Comparison of ENCODE assay signal across 8 cellular contexts in the genomic region with DNA sequence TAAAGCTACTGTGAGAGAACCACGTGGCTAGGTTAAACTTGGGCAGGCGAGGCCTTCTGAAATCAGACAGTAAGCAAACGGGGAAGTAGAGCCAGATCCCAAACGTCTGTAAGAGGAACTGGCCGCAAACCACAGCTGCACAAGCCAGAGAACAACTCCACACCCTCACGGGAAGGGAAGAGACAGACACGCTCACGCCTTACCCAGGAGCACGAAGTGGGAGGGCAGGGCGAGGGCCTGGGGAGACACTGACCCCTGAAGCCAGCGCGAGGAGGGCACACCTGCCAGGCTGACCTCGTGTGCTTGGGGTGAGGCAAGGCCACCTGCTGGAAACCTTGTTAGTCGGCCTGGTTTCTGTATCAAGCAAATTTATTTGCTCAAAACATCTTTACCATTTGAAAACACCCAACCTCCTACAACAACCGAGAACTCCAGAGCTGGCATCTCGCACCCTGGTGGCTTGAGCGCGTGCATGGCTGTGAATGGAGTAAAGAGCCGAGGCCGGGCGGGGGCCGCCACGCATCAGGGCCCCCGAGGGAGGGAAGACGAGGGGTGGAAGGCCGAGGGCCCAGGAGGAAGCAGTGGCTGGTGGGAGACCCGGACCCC. TPM values are rescaled to one million over a fixed set of nuclear protein-coding genes. Genes with fewer than 3 reads are reported as not detected.
DNase-seq lines count a peak whose midpoint lies in the region; ATAC-seq and TF ChIP-seq lines count a peak whose summit lies in the region.

No MANE protein-coding gene starts in this region.

- TF ChIP-seq POLR2A in upper lobe of left lung (IDR thresholded peaks at IDR 0.05): peak in 1 of 4 donors; percentile 39

- TF ChIP-seq CTCF in upper lobe of left lung (IDR thresholded peaks at IDR 0.05): no peak

- H3K36me3 ChIP-seq in upper lobe of left lung: peaks cover 17 to 97% (median 79%) of the 10 kb centered on the region in 4 donors

- no peaks in the 10 kb centered on the region for H3K9me3 Mint-ChIP-seq in activated T-cell treated with anti-CD3 and anti-CD28 coated beads, Interleukin-2, amount 50 U/mL, for 24 hours
- H3K9me3 Mint-ChIP-seq in immature natural killer cell: no peaks in the 10 kb centered on the region

- H3K27me3 ChIP-seq in upper lobe of left lung: no peaks in the 10 kb centered on the region

- peak overlapping the region; percentile 16 for H3K4me3 Mint-ChIP-seq in activated T-cell treated with anti-CD3 and anti-CD28 coated beads, Interleukin-2, amount 50 U/mL, for 24 hours
- H3K4me3 Mint-ChIP-seq in immature natural killer cell: peak overlapping the region; percentile 24 to 46 (median 45)

- peaks cover 91% of the 10 kb centered on the region for H3K36me3 Mint-ChIP-seq in activated T-cell treated with anti-CD3 and anti-CD28 coated beads, Interleukin-2, amount 50 U/mL, for 24 hours (ENCODE audit: low read depth)
- peaks cover 4 to 16% (median 11%) of the 10 kb centered on the region in 3 donors for H3K36me3 Mint-ChIP-seq in immature natural killer cell

- DNase-seq in activated T-cell treated with anti-CD3 and anti-CD28 coated beads, Interleukin-2, amount 50 U/mL, for 1 hour: peak; percentile 65
- DNase-seq in activated T-cell treated with anti-CD3 and anti-CD28 coated beads for 4 hours (no peak), immature natural killer cell (peak; percentile 36 to 40 (median 37)), upper lobe of left lung (peak; percentile 83 to 85), AG08396 (ENCODE audit: low spot score) (no peak)
- no peak for DNase-seq in activated T-cell treated with anti-CD3 and anti-CD28 coated beads, Interleukin-2, amount 50 U/mL, for 24 hours

- no peaks in the 10 kb centered on the region for H3K27me3 Mint-ChIP-seq in activated T-cell treated with anti-CD3 and anti-CD28 coated beads, Interleukin-2, amount 50 U/mL, for 24 hours
- H3K27me3 Mint-ChIP-seq in immature natural killer cell (ENCODE audit: low read depth in 3 of 3): peaks cover 9 to 20% (median 13%) of the 10 kb centered on the region in 3 donors

- ATAC-seq in upper lobe of left lung (ENCODE audit: low FRiP score in 2 of 2) (peak; percentile 71 to 86), GM21390 (IDR thresholded peaks at IDR 0.05; ENCODE audit: unreplicated experiment) (no peak), GM21737 (IDR thresholded peaks at IDR 0.05; ENCODE audit: unreplicated experiment) (no peak)

- peak overlapping the region; percentile 63 to 83 (median 80) for H3K27ac ChIP-seq in upper lobe of left lung

- no peaks in the 10 kb centered on the region for H3K9me3 ChIP-seq in upper lobe of left lung

- peak overlapping the region; percentile 90 for H3K27ac Mint-ChIP-seq in activated T-cell treated with anti-CD3 and anti-CD28 coated beads, Interleukin-2, amount 50 U/mL, for 24 hours
- peak overlapping the region; percentile 87 to 93 (median 90) for H3K27ac Mint-ChIP-seq in immature natural killer cell

- TF ChIP-seq EP300 in upper lobe of left lung (IDR thresholded peaks at IDR 0.05): no peak

- peaks cover 66% of the 10 kb centered on the region for H3K4me1 Mint-ChIP-seq in activated T-cell treated with anti-CD3 and anti-CD28 coated beads, Interleukin-2, amount 50 U/mL, for 24 hours (ENCODE audit: low read depth)
- peaks cover 18 to 31% of the 10 kb centered on the region in 2 donors for H3K4me1 Mint-ChIP-seq in immature natural killer cell

- H3K4me1 ChIP-seq in upper lobe of left lung: peaks cover 11 to 28% (median 16%) of the 10 kb centered on the region in 4 donors

- WGBS in upper lobe of left lung, 2 donors: 57 to 70% methylated on average over 11 to 27 of the region's 27 CpGs

- no peak overlapping the region for H3K4me3 ChIP-seq in upper lobe of left lung

RNA-seq across cellular contexts. Expression of a gene that starts 7.3 kb away (rescaled TPM):
- polyA plus RNA-seq in immature natural killer cell: 100 to 1,000 TPM; 182 to 288 (median 237) TPM
- 100 to 1,000 TPM in 4 of 6 donors, 10 to 100 TPM in 2; 50.0 to 176 (median 103) TPM for total RNA-seq in upper lobe of left lung

RNA-seq across cellular contexts. Expression of a gene that starts 15.9 kb away (rescaled TPM):
- polyA plus RNA-seq in immature natural killer cell: 100 to 1,000 TPM; 225 to 320 (median 280) TPM
- total RNA-seq in upper lobe of left lung: 100 to 1,000 TPM; 370 to 717 (median 484) TPM

RNA-seq across cellular contexts. Expression of a gene that starts 20.9 kb away (rescaled TPM):
- polyA plus RNA-seq in immature natural killer cell: 100 to 1,000 TPM; 164 to 417 (median 169) TPM
- total RNA-seq in upper lobe of left lung: 100 to 1,000 TPM in 4 of 6 donors, 10 to 100 TPM in 2; 91.6 to 332 (median 123) TPM

RNA-seq across cellular contexts. Expression of a gene that starts 48.0 kb away (rescaled TPM):
- polyA plus RNA-seq in immature natural killer cell: 10 to 100 TPM in 1 of 3 donors, 1 to 10 TPM in 2; 4.5 to 13.3 (median 5.2) TPM
- 100 to 1,000 TPM in 2 of 6 donors, 10 to 100 TPM in 4; 34.1 to 224 (median 58.2) TPM for total RNA-seq in upper lobe of left lung

Comparison
In these comparisons a context has a peak if more than half of its experiments do, and no peak if none do; other contexts are left out.
1. DNase-seq: peak in activated T-cell treated with anti-CD3 and anti-CD28 coated beads, Interleukin-2, amount 50 U/mL, for 1 hour (single experiment), immature natural killer cell (3 of 3) and upper lobe of left lung (2 of 2); none in activated T-cell treated with anti-CD3 and anti-CD28 coated beads for 4 hours (single experiment), activated T-cell treated with anti-CD3 and anti-CD28 coated beads, Interleukin-2, amount 50 U/mL, for 24 hours (single experiment) and AG08396 (single experiment).
2. ATAC-seq: peak in upper lobe of left lung (2 of 2); none in GM21390 (single experiment) and GM21737 (single experiment).